1 cellular context compared by ENCODE assay signal in genomic region chr15:89690276-89691218, GRCh38.
TF ChIP-seq lines count a peak whose summit lies in the region.

PEX11A (minus strand) TSS chr15:89690754; CDS start chr15:89690632, 122 bp downstream.
WDR93 (plus strand) TSS chr15:89690811; CDS start chr15:89701747, 10,936 bp downstream.

TF ChIP-seq in HepG2, 621 proteins besides CTCF, POLR2A, EP300 and RAD21 (continued from another document and continues in another):
- TF ChIP-seq RERE (CRISPR knock-in tag; IDR thresholded peaks at IDR 0.05; ENCODE audit: low read depth), result no peak
- TF ChIP-seq CERS6 (CRISPR knock-in tag; IDR thresholded peaks at IDR 0.05), result no peak
- no peak for TF ChIP-seq RNF2 (conservative IDR thresholded peaks at IDR 0.05; ENCODE audit: low read depth)
- TF ChIP-seq ZFP82 (CRISPR knock-in tag; IDR thresholded peaks at IDR 0.05; ENCODE audit: borderline replicate concordance), result no peak
- TF ChIP-seq ISL2 (CRISPR knock-in tag; IDR thresholded peaks at IDR 0.05), result 0 out of 2 replicates have a peak, but pooled peaks have one; percentile 56
- TF ChIP-seq BRCA1 (CRISPR knock-in tag; IDR thresholded peaks at IDR 0.05), result no peak; the same call in 1 of the 2 replicates
- no peak for TF ChIP-seq ZFP41 (CRISPR knock-in tag; IDR thresholded peaks at IDR 0.05; ENCODE audit: borderline replicate concordance)
- TF ChIP-seq SIX4 (CRISPR knock-in tag; IDR thresholded peaks at IDR 0.05), result no peak
- no peak for TF ChIP-seq AGO1 (IDR thresholded peaks at IDR 0.05; ENCODE audit: low read depth, low read length, poor library complexity, severe bottlenecking)
- TF ChIP-seq USF2 (IDR thresholded peaks at IDR 0.05; ENCODE audit: low read depth, low read length), result no peak
- TF ChIP-seq USF2 (CRISPR knock-in tag; IDR thresholded peaks at IDR 0.05; ENCODE audit: borderline replicate concordance), result no peak
- TF ChIP-seq ZFP37 (CRISPR knock-in tag; IDR thresholded peaks at IDR 0.05; ENCODE audit: borderline replicate concordance), result no peak
- TF ChIP-seq SKIL (CRISPR knock-in tag; IDR thresholded peaks at IDR 0.05; ENCODE audit: borderline replicate concordance), result no peak
- TF ChIP-seq NPAS2 (CRISPR knock-in tag; IDR thresholded peaks at IDR 0.05; ENCODE audit: borderline replicate concordance), result no peak
- TF ChIP-seq DRAP1 (CRISPR knock-in tag; IDR thresholded peaks at IDR 0.05), result peak; percentile 80
- TF ChIP-seq NFYC (CRISPR knock-in tag; IDR thresholded peaks at IDR 0.05), result no peak
- TF ChIP-seq ZNF275 (CRISPR knock-in tag; IDR thresholded peaks at IDR 0.05; ENCODE audit: borderline replicate concordance), result 0 out of 2 replicates have a peak, but pooled peaks have one; percentile 55
- TF ChIP-seq HMG20A (CRISPR knock-in tag; IDR thresholded peaks at IDR 0.05; ENCODE audit: borderline replicate concordance), result no peak
- no peak for TF ChIP-seq GFI1 (CRISPR knock-in tag; IDR thresholded peaks at IDR 0.05; ENCODE audit: borderline replicate concordance)
- no peak for TF ChIP-seq ZNF224 (CRISPR knock-in tag; IDR thresholded peaks at IDR 0.05)
- no peak for TF ChIP-seq MIER2 (CRISPR knock-in tag; IDR thresholded peaks at IDR 0.05)
- TF ChIP-seq ZNF768 (CRISPR knock-in tag; IDR thresholded peaks at IDR 0.05), result peak; percentile 15; the same call in 1 of the 2 replicates
- 0 out of 2 replicates have a peak, but pooled peaks have one; percentile 40 for TF ChIP-seq NCOA1 (CRISPR knock-in tag; IDR thresholded peaks at IDR 0.05)
- 0 out of 2 replicates have a peak, but pooled peaks have one; percentile 65 for TF ChIP-seq ATF7-NPFF (CRISPR knock-in tag; IDR thresholded peaks at IDR 0.05; ENCODE audit: low read depth)
- no peak for TF ChIP-seq CREB1 (IDR thresholded peaks at IDR 0.05)
- no peak for TF ChIP-seq CREB1 (CRISPR knock-in tag; IDR thresholded peaks at IDR 0.05)
- peak; percentile 57; the same call in 1 of the 2 replicates for TF ChIP-seq BORCS8-MEF2B (CRISPR knock-in tag; IDR thresholded peaks at IDR 0.05)
- TF ChIP-seq ZFP1 (CRISPR knock-in tag; IDR thresholded peaks at IDR 0.05), result no peak
- no peak for TF ChIP-seq GLMP (CRISPR knock-in tag; IDR thresholded peaks at IDR 0.05; ENCODE audit: borderline replicate concordance)
- peak; percentile 86 for TF ChIP-seq ZEB1 (IDR thresholded peaks at IDR 0.05; ENCODE audit: insufficient replicate concordance, low read depth)
- TF ChIP-seq ZBTB4 (CRISPR knock-in tag; IDR thresholded peaks at IDR 0.05; ENCODE audit: borderline replicate concordance), result peak; percentile 24; the same call in 1 of the 2 replicates
- no peak for TF ChIP-seq AGO2 (optimal IDR thresholded peaks at IDR 0.05; ENCODE audit: low read depth, low read length)
- TF ChIP-seq FIP1L1 (IDR thresholded peaks at IDR 0.05; ENCODE audit: borderline replicate concordance, insufficient read depth, low read depth, low read length), result no peak
- no peak for TF ChIP-seq CHD4 (IDR thresholded peaks at IDR 0.05; ENCODE audit: borderline replicate concordance, low read length)
- peak; percentile 61; the same call in 1 of the 2 replicates for TF ChIP-seq PHF21A (CRISPR knock-in tag; IDR thresholded peaks at IDR 0.05)
- no peak for TF ChIP-seq ZBTB26 (CRISPR knock-in tag; IDR thresholded peaks at IDR 0.05; ENCODE audit: borderline replicate concordance)
- TF ChIP-seq ZFP91 (CRISPR knock-in tag; IDR thresholded peaks at IDR 0.05; ENCODE audit: borderline replicate concordance), result peak; percentile 83; the same call in 1 of the 2 replicates
- TF ChIP-seq HDAC1 (CRISPR knock-in tag; IDR thresholded peaks at IDR 0.05), result peak; percentile 84
- no peak for TF ChIP-seq ZFP36 (IDR thresholded peaks at IDR 0.05; ENCODE audit: borderline replicate concordance, low read depth, low read length, partially characterized antibody)
- no peak; the same call in 1 of the 2 replicates for TF ChIP-seq HES4 (CRISPR knock-in tag; IDR thresholded peaks at IDR 0.05; ENCODE audit: borderline replicate concordance)
- peak; percentile 58; the same call in 1 of the 2 replicates for TF ChIP-seq MAZ (IDR thresholded peaks at IDR 0.05; ENCODE audit: borderline replicate concordance, low read depth, low read length)
- no peak; the same call in 1 of the 2 replicates for TF ChIP-seq MAZ (CRISPR knock-in tag; IDR thresholded peaks at IDR 0.05; ENCODE audit: low read depth)
